Comparison of ENCODE assay signal across 17 cellular contexts in the genomic region with DNA sequence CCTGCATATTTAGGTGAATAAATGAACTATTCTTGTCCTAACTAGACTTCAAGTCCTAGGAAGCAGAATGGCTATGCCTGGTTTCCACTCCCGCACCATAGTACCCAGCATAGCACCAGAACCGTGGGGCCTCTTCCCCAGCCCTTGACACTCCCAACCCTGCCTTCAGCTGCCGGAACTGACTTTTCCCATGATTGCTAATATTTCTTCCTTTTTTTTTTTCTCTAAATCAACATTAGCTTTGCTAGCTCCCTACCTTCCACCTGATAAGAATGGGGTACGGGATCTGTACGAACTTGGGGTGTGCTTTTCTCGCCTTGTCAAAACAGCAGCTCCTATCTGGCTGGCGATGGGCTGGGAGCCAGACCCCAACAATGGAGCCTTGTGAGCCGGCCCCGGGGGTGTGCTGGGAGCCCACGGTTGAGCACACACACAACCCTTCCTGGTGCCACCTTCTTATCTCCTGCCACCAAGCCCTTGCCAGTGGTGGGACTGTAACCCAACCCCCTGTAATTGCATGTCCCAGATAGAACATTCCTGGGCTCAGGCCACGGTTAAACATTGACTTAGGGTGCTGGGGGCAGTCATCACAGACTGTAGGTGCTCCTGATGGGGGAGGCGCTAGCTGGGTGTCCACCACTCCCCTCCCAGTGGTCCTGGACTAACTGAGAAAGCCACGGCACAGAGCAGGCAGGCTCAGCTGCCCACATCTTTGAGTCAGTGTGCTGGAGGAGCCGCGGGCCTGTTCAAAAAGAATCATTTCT.
DNase-seq lines count a peak whose midpoint lies in the region; ATAC-seq and TF ChIP-seq lines count a peak whose summit lies in the region.
"Had no signal": no experiment of that assay in that cellular context is flagged by ENCODE, and none has a peak within 500 bp of the region (broad histone marks: within the 10 kb centered on the region; RNA-seq: fewer than 3 reads in every experiment).

No MANE protein-coding gene starts in this region.

- BruUV-seq in Caco-2 (replicated peaks; lab: Mats Ljungman, UMichigan): no TSS peak

- H3K4me1 Mint-ChIP-seq in Caco-2 (ENCODE audit: low read depth, unreplicated experiment): peaks cover 40% of the 10 kb centered on the region
- peaks cover 7% of the 10 kb centered on the region for H3K4me1 Mint-ChIP-seq in WTC11
- H3K4me1 Mint-ChIP-seq in progenitor cell of endocrine pancreas (ENCODE audit: low read depth): peaks cover 30% of the 10 kb centered on the region

- peak overlapping the region; percentile 15; the same call in 1 of the 2 replicates for H3K4me3 ChIP-seq in Caco-2 (ENCODE audit: low read depth, low read length)
- no peak overlapping the region for H3K4me3 ChIP-seq in trophoblast cell (ENCODE audit: low read depth, low read length)

- H3K18ac ChIP-seq in trophoblast cell (ENCODE audit: low read length): no peak overlapping the region

- no peak overlapping the region for H2AFZ ChIP-seq in trophoblast cell (ENCODE audit: insufficient read depth, low read length, poor library complexity)

- H3K9me3 Mint-ChIP-seq in Caco-2 (ENCODE audit: unreplicated experiment) (no peaks in the 10 kb centered on the region), WTC11 (peaks cover 17% of the 10 kb centered on the region), progenitor cell of endocrine pancreas (ENCODE audit: low read depth) (peaks cover 5% of the 10 kb centered on the region)

- DNase-seq in Caco-2: peak; percentile 75 to 93
- DNase-seq in WTC11 (ENCODE audit: low spot score): no peak
- peak; percentile 80 to 93 for DNase-seq in left colon
- DNase-seq in progenitor cell of endocrine pancreas (ENCODE audit: low spot score, unreplicated experiment): no peak
- DNase-seq in NCI-H526 (lab: John Stamatoyannopoulos, UW): no peak
- DNase-seq in trophoblast cell: no peak
- no peak for DNase-seq in germinal center (ENCODE audit: low spot score)
- no peak for DNase-seq in NCI-H1694 (lab: John Stamatoyannopoulos, UW)
- DNase-seq: activated CD8-positive, alpha-beta T cell treated with anti-CD3 and anti-CD28 coated beads for 36 hours; activated naive CD4-positive, alpha-beta T cell treated with anti-CD3 and anti-CD28 coated beads, Interleukin-2, amount 50 U/mL, for 16 hours; CD4-positive, CD25-positive, alpha-beta regulatory T cell; dermis blood vessel endothelial cell; foreskin melanocyte; MM.1S; NCI-H446 treated with DMSO at 0.1 percent for 48 hours; stimulated activated naive CD8-positive, alpha-beta T cell treated with anti-CD3 and anti-CD28 coated beads, Interleukin-15, Interleukin-2, amounts not matched to agents 100 U/mL and 50 U/mL, for 24 hours had no signal

- no peak overlapping the region for H4K8ac ChIP-seq in trophoblast cell (ENCODE audit: low read depth, low read length)

- no peak overlapping the region for H3K9ac ChIP-seq in trophoblast cell (ENCODE audit: low read length)

- no peak overlapping the region for H4K91ac ChIP-seq in trophoblast cell (ENCODE audit: low read depth, low read length)

- H3K14ac ChIP-seq in trophoblast cell (ENCODE audit: low read length): no peak overlapping the region

- H3K27me3 Mint-ChIP-seq in Caco-2 (ENCODE audit: insufficient read depth, unreplicated experiment) (no peaks in the 10 kb centered on the region), WTC11 (ENCODE audit: low read depth) (no peaks in the 10 kb centered on the region), progenitor cell of endocrine pancreas (no peaks in the 10 kb centered on the region)
- H3K27me3 Mint-ChIP-seq: activated CD8-positive, alpha-beta T cell treated with anti-CD3 and anti-CD28 coated beads for 36 hours had no signal

- H3K27ac ChIP-seq in trophoblast cell (ENCODE audit: low read depth, low read length): no peak overlapping the region

- WGBS in trophoblast cell (ENCODE audit: extremely low coverage, insufficient coverage, insufficient read length): no CpG with 5 or more reads among the region's 15 CpGs

- ATAC-seq in WTC11 (no peak; the same call in 1 of the 2 replicates), left colon (peak; percentile 86)
- ATAC-seq: activated CD8-positive, alpha-beta T cell treated with anti-CD3 and anti-CD28 coated beads for 36 hours; HCT116; stimulated activated naive CD8-positive, alpha-beta T cell treated with anti-CD3 and anti-CD28 coated beads, Interleukin-15, Interleukin-2, amounts not matched to agents 100 U/mL and 50 U/mL, for 24 hours had no signal

- no peak overlapping the region for H2AK5ac ChIP-seq in trophoblast cell (ENCODE audit: low read length)

- no peak overlapping the region for H2BK120ac ChIP-seq in trophoblast cell (ENCODE audit: insufficient read depth, low read length, poor library complexity)

- no peak overlapping the region for H3K23ac ChIP-seq in trophoblast cell (ENCODE audit: low read length)

- no peak overlapping the region for H2BK5ac ChIP-seq in trophoblast cell (ENCODE audit: low read depth, low read length, poor library complexity)

- H3K4me3 Mint-ChIP-seq in Caco-2 (ENCODE audit: unreplicated experiment): peak overlapping the region; percentile 14
- no peak overlapping the region for H3K4me3 Mint-ChIP-seq in WTC11
- H3K4me3 Mint-ChIP-seq in progenitor cell of endocrine pancreas (ENCODE audit: low read depth): peak overlapping the region; percentile 23
- H3K4me3 Mint-ChIP-seq: activated CD8-positive, alpha-beta T cell treated with anti-CD3 and anti-CD28 coated beads for 36 hours had no signal

- no peak overlapping the region for H3K4me2 ChIP-seq in trophoblast cell (ENCODE audit: low read length)

- TF ChIP-seq CTCF in Caco-2 (IDR thresholded peaks at IDR 0.05; ENCODE audit: insufficient read depth in 1 of 2, low read depth in 1 of 2, low read length in 1 of 2, severe bottlenecking in 1 of 2, unreplicated experiment in 1 of 2) (no peak), WTC11 (IDR thresholded peaks at IDR 0.05) (no peak), progenitor cell of endocrine pancreas (IDR thresholded peaks at IDR 0.05; ENCODE audit: unreplicated experiment) (no peak)

- H3K27me3 ChIP-seq in Caco-2 (replicated peaks; ENCODE audit: control insufficient read depth, insufficient read depth, low read length): no peaks in the 10 kb centered on the region
- no peaks in the 10 kb centered on the region for H3K27me3 ChIP-seq in trophoblast cell (ENCODE audit: insufficient read depth, low read length)

- H3K27ac Mint-ChIP-seq in Caco-2 (ENCODE audit: unreplicated experiment) (peak overlapping the region; percentile 84), WTC11 (no peak overlapping the region), progenitor cell of endocrine pancreas (peak overlapping the region; percentile 84)
- H3K27ac Mint-ChIP-seq: activated CD8-positive, alpha-beta T cell treated with anti-CD3 and anti-CD28 coated beads for 36 hours; CD4-positive, CD25-positive, alpha-beta regulatory T cell had no signal

- H3K9me3 ChIP-seq in Caco-2 (no peaks in the 10 kb centered on the region), trophoblast cell (ENCODE audit: insufficient read depth, low read depth, low read length) (peaks cover 3% of the 10 kb centered on the region)

- CTCF ChIA-PET in Caco-2 (lab: Charles Lee): interaction anchor here (0.6 to 1.6 kb wide), 7 partner anchors 18 to 224 kb away, joined by 3 to 5 read pairs (median 3); no protein-coding TSS in a partner anchor
- CTCF ChIA-PET in WTC11 (lab: Charles Lee): interaction anchor here (0.8 to 1.1 kb wide), 4 partner anchors 8 to 177 kb away, joined by 3 to 4 read pairs (median 3); no protein-coding TSS in a partner anchor

- peaks cover 2% of the 10 kb centered on the region; the same call in 1 of the 2 replicates for H3K36me3 ChIP-seq in Caco-2 (ENCODE audit: control insufficient read depth, insufficient read depth, low read length)
- H3K36me3 ChIP-seq in trophoblast cell (ENCODE audit: control insufficient read depth in 1 of 2, insufficient read depth in 2 of 2, low read length in 2 of 2): no peaks in the 10 kb centered on the region

- H3K79me2 ChIP-seq in trophoblast cell (ENCODE audit: control insufficient read depth, insufficient read depth, low read length, poor library complexity): no peaks in the 10 kb centered on the region

- intact Hi-C loops in Caco-2 (cut with micrococcal nuclease; ENCODE audit: unreplicated experiment): loop anchor here (1.0 to 2.0 kb wide), 2 partner anchors 13 to 26 kb away; no protein-coding TSS in a partner anchor
- intact Hi-C loops in left colon (cut with DNase I, micrococcal nuclease): no loop called here

- H2BK12ac ChIP-seq in trophoblast cell (ENCODE audit: low read length): no peak overlapping the region

- H3K36me3 Mint-ChIP-seq in Caco-2 (ENCODE audit: insufficient read depth, unreplicated experiment) (peaks cover 7% of the 10 kb centered on the region), WTC11 (peaks cover 5% of the 10 kb centered on the region; the same call in 1 of the 2 replicates), progenitor cell of endocrine pancreas (ENCODE audit: insufficient read depth) (peaks cover 5% of the 10 kb centered on the region)

- peaks cover 43% of the 10 kb centered on the region for H3K4me1 ChIP-seq in Caco-2
- no peaks in the 10 kb centered on the region for H3K4me1 ChIP-seq in trophoblast cell (ENCODE audit: control insufficient read depth in 1 of 2, insufficient read depth in 2 of 2, low read length in 2 of 2)

- H3K79me1 ChIP-seq in trophoblast cell (ENCODE audit: low read length): peaks cover 2% of the 10 kb centered on the region

- H4K12ac ChIP-seq in trophoblast cell (ENCODE audit: low read depth, low read length): no peak overlapping the region

- H3K4ac ChIP-seq in trophoblast cell (ENCODE audit: low read depth, low read length): no peak overlapping the region

- POLR2A ChIA-PET in Caco-2 (lab: Charles Lee): interaction anchor here (0.5 to 1.8 kb wide), 3 partner anchors 12 to 26 kb away, joined by 3 to 7 read pairs (median 3); no protein-coding TSS in a partner anchor
- POLR2A ChIA-PET in WTC11 (lab: Charles Lee): interaction anchor here (0.6 to 1.0 kb wide), 2 partner anchors 11 to 28 kb away, joined by 3 read pairs; no protein-coding TSS in a partner anchor

TF ChIP-seq in WTC11, 78 proteins besides CTCF, POLR2A, EP300 and RAD21:
- TF ChIP-seq RORB (CRISPR knock-in tag; IDR thresholded peaks at IDR 0.05): no peak
- peak; percentile 79; the same call in 1 of the 2 replicates for TF ChIP-seq GABPB1 (CRISPR knock-in tag; IDR thresholded peaks at IDR 0.05)
- no peak for TF ChIP-seq ZNF121 (CRISPR knock-in tag; IDR thresholded peaks at IDR 0.05)

Comparison
In these comparisons a context has a peak if more than half of its experiments do, and no peak if none do; other contexts are left out.
1. DNase-seq: peak in Caco-2 (2 of 2) and left colon (2 of 2); none in WTC11 (single experiment), progenitor cell of endocrine pancreas (single experiment), NCI-H526 (0 of 2), trophoblast cell (0 of 2), germinal center (single experiment) and NCI-H1694 (single experiment).